1 cellular context compared by ENCODE assay signal in genomic region chr14:23324993-23325392, GRCh38.
TF ChIP-seq lines count a peak whose summit lies in the region.

No MANE protein-coding gene starts in this region.

TF ChIP-seq in neural cell, 6 proteins besides CTCF, POLR2A, EP300 and RAD21 (continued from another document):
- TF ChIP-seq MXI1 (conservative IDR thresholded peaks at IDR 0.05; ENCODE audit: poor library complexity, severe bottlenecking) (no peak), EZH2 (IDR thresholded peaks at IDR 0.05; ENCODE audit: borderline replicate concordance, insufficient read depth, low read length, poor library complexity, severe bottlenecking) (no peak), REST (IDR thresholded peaks at IDR 0.05; ENCODE audit: borderline replicate concordance) (no peak)
